In genomic region chr7:26305048-26305868, GRCh38 we compare ENCODE assay signal across 9 cellular contexts. TPM values are rescaled to one million over a fixed set of nuclear protein-coding genes. Genes with fewer than 3 reads are reported as not detected.
DNase-seq lines count a peak whose midpoint lies in the region; ATAC-seq and TF ChIP-seq lines count a peak whose summit lies in the region.
"Had no signal": no experiment of that assay in that cellular context is flagged by ENCODE, and none has a peak within 500 bp of the region (broad histone marks: within the 10 kb centered on the region; RNA-seq: fewer than 3 reads in every experiment).

No MANE protein-coding gene starts in this region.

- no peak overlapping the region for H3K4me3 ChIP-seq in neural progenitor cell
- H3K4me3 ChIP-seq in uterus, result no peak overlapping the region

- H3K27me3 ChIP-seq in neural progenitor cell (no peaks in the 10 kb centered on the region), uterus (no peaks in the 10 kb centered on the region)

- peak overlapping the region; percentile 75 for H3K27ac Mint-ChIP-seq in activated naive CD8-positive, alpha-beta T cell
- H3K27ac Mint-ChIP-seq in neural progenitor cell, result no peak overlapping the region

- intact Hi-C loops in uterus (cut with DNase I; ENCODE audit: low total_unique reads), result no loop called here

- no peaks in the 10 kb centered on the region for H3K9me3 ChIP-seq in neural progenitor cell (ENCODE audit: low read depth)
- no peaks in the 10 kb centered on the region for H3K9me3 ChIP-seq in uterus

- H3K36me3 ChIP-seq in neural progenitor cell (no peaks in the 10 kb centered on the region), uterus (no peaks in the 10 kb centered on the region)

- peak; percentile 42 for ATAC-seq in GM19397 (IDR thresholded peaks at IDR 0.05; ENCODE audit: unreplicated experiment)

- peaks cover 15% of the 10 kb centered on the region for H3K36me3 Mint-ChIP-seq in activated naive CD8-positive, alpha-beta T cell
- H3K36me3 Mint-ChIP-seq in neural progenitor cell, result no peaks in the 10 kb centered on the region

- H3K4me3 Mint-ChIP-seq in activated naive CD8-positive, alpha-beta T cell, result peak overlapping the region; percentile 20
- no peak overlapping the region for H3K4me3 Mint-ChIP-seq in neural progenitor cell

- DNase-seq in KBM-7, result peak; percentile 71
- DNase-seq in neural progenitor cell (ENCODE audit: low spot score), result no peak
- no peak for DNase-seq in NCI-H2196 treated with DMSO at 0.1 percent for 48 hours (lab: John Stamatoyannopoulos, UW; ENCODE audit: unreplicated experiment)
- DNase-seq in amygdala (lab: John Stamatoyannopoulos, UW), result no peak
- DNase-seq in NCI-H526 (lab: John Stamatoyannopoulos, UW), result no peak
- no peak for DNase-seq in uterus
- DNase-seq: stimulated activated naive CD4-positive, alpha-beta T cell treated with Interleukin-2 at 50 U/mL for 16 hours had no signal

- H3K27ac ChIP-seq in neural progenitor cell (no peak overlapping the region), uterus (peak overlapping the region in 1 of 2 donors; percentile 76)

- no peak for TF ChIP-seq POLR2A in uterus (IDR thresholded peaks at IDR 0.05)

- peak overlapping the region; percentile 10 for H3K4me2 ChIP-seq in neural progenitor cell

- H3K27me3 Mint-ChIP-seq in activated naive CD8-positive, alpha-beta T cell, result no peaks in the 10 kb centered on the region
- peaks cover 9% of the 10 kb centered on the region for H3K27me3 Mint-ChIP-seq in neural progenitor cell (ENCODE audit: insufficient read depth, low read depth)

- H2AFZ ChIP-seq in neural progenitor cell (replicated peaks), result no peak overlapping the region

- TF ChIP-seq CTCF in neural progenitor cell (IDR thresholded peaks at IDR 0.05), result no peak
- TF ChIP-seq CTCF in uterus (IDR thresholded peaks at IDR 0.05), result no peak

- peaks cover 16% of the 10 kb centered on the region for H3K4me1 Mint-ChIP-seq in activated naive CD8-positive, alpha-beta T cell (ENCODE audit: low read depth)
- H3K4me1 Mint-ChIP-seq in neural progenitor cell, result peaks cover 10% of the 10 kb centered on the region

- H3K4me1 ChIP-seq in neural progenitor cell (no peaks in the 10 kb centered on the region), uterus (no peaks in the 10 kb centered on the region)

- H3F3A ChIP-seq in neural progenitor cell (ENCODE audit: low read depth), result no peaks in the 10 kb centered on the region

- H3K9me3 Mint-ChIP-seq in activated naive CD8-positive, alpha-beta T cell (ENCODE audit: low read depth), result no peaks in the 10 kb centered on the region
- no peaks in the 10 kb centered on the region for H3K9me3 Mint-ChIP-seq in neural progenitor cell

- H3K79me2 ChIP-seq in neural progenitor cell (ENCODE audit: low read depth), result no peaks in the 10 kb centered on the region

- in situ Hi-C loops in KBM-7 (cut with MboI; ENCODE audit: low pct_unique_long_range_greater_than_20kb, low sequenced_read_pairs), result no loop called here

- no peaks in the 10 kb centered on the region for H4K20me1 ChIP-seq in neural progenitor cell (ENCODE audit: low read depth)

- no peak overlapping the region for H3K9ac ChIP-seq in neural progenitor cell

RNA-seq across cellular contexts. Expression of gene SNX10, which starts 13.6 kb away (rescaled TPM):
- total RNA-seq in neural progenitor cell (ENCODE audit: low replicate concordance) (19.5 and 29.6 TPM in 2 replicates), uterus (10 to 100 TPM in 2 of 4 donors, 1 to 10 TPM in 2; 7.7 to 16.8 (median 9.7) TPM)
